ENCODE assay signal across 8 cellular contexts in genomic region chr11:68312117-68312779, GRCh38. TPM values are rescaled to one million over a fixed set of nuclear protein-coding genes. Genes with fewer than 3 reads are reported as not detected.
DNase-seq lines count a peak whose midpoint lies in the region; ATAC-seq and TF ChIP-seq lines count a peak whose summit lies in the region.

Gene LRP5, plus strand, starts transcription at chr11:68312591. Its CDS starts 124 bp downstream, at chr11:68312715.

- H3K27me3 ChIP-seq in HL-60 (ENCODE audit: insufficient read depth, poor library complexity, severe bottlenecking) (no peaks in the 10 kb centered on the region), left ventricle myocardium inferior (ENCODE audit: low read depth) (no peaks in the 10 kb centered on the region), psoas muscle (ENCODE audit: insufficient read depth in 3 of 3, low read length in 2 of 3) (no peaks in the 10 kb centered on the region)

- WGBS in psoas muscle, 3 donors: 5 to 10% (median 10%) methylated on average over 34 to 82 of the region's 85 CpGs

- peak; percentile 32 for DNase-seq in NCI-H1105 (lab: John Stamatoyannopoulos, UW)
- DNase-seq in NCI-H1105 treated with DMSO at 0.1 percent for 48 hours (lab: John Stamatoyannopoulos, UW): no peak
- DNase-seq in HL-60 (ENCODE audit: low read depth in 1 of 2, low spot score in 1 of 2): no peak
- no peak for DNase-seq in activated naive CD4-positive, alpha-beta T cell treated with anti-CD3 and anti-CD28 coated beads, Interleukin-2, amount 50 U/mL, for 72 hours (ENCODE audit: low spot score in 2 of 2)
- DNase-seq in left ventricle myocardium inferior: peak; percentile 36
- no peak for DNase-seq in psoas muscle

- peak; percentile 49 to 62 for ATAC-seq in activated naive CD4-positive, alpha-beta T cell treated with anti-CD3 and anti-CD28 coated beads, Interleukin-2, amount 50 U/mL, for 72 hours
- ATAC-seq in psoas muscle (peak in 2 of 4 donors; percentile 14 to 26), GM18867 (IDR thresholded peaks at IDR 0.05; ENCODE audit: unreplicated experiment) (no peak), GM21423 (IDR thresholded peaks at IDR 0.05; ENCODE audit: unreplicated experiment) (no peak)

- no peaks in the 10 kb centered on the region for H3K9me3 ChIP-seq in left ventricle myocardium inferior (replicated peaks)
- no peaks in the 10 kb centered on the region for H3K9me3 ChIP-seq in psoas muscle

- peaks cover 0 to 5% of the 10 kb centered on the region in 2 donors for H3K36me3 Mint-ChIP-seq in activated naive CD4-positive, alpha-beta T cell treated with anti-CD3 and anti-CD28 coated beads, Interleukin-2, amount 50 U/mL, for 72 hours

- H3K4me3 ChIP-seq in HL-60 (replicated peaks; ENCODE audit: insufficient read depth, low read length) (peak within 1 kb of the TSS; percentile 55), left ventricle myocardium inferior (peak within 1 kb of the TSS; percentile 84), psoas muscle (peak within 1 kb of the TSS; percentile 79)

- TF ChIP-seq CTCF in HL-60 (IDR thresholded peaks at IDR 0.05; ENCODE audit: insufficient read depth, low read length): no peak
- TF ChIP-seq CTCF in left ventricle myocardium inferior (IDR thresholded peaks at IDR 0.05; ENCODE audit: borderline replicate concordance): no peak
- TF ChIP-seq CTCF in psoas muscle (IDR thresholded peaks at IDR 0.05): no peak

- H3K4me1 ChIP-seq in left ventricle myocardium inferior: peaks cover 55% of the 10 kb centered on the region
- peaks cover 42% of the 10 kb centered on the region for H3K4me1 ChIP-seq in psoas muscle

- no peaks in the 10 kb centered on the region for H3K36me3 ChIP-seq in left ventricle myocardium inferior
- no peaks in the 10 kb centered on the region for H3K36me3 ChIP-seq in psoas muscle (ENCODE audit: insufficient read depth in 1 of 2, low read depth in 1 of 2)

- peak within 1 kb of the TSS; percentile 76 for H3K27ac ChIP-seq in HL-60 (replicated peaks)
- H3K27ac ChIP-seq in left ventricle myocardium inferior (replicated peaks): peak within 1 kb of the TSS; percentile 94
- H3K27ac ChIP-seq in psoas muscle: peak within 1 kb of the TSS; percentile 83

- intact Hi-C loops in left ventricle myocardium inferior (cut with micrococcal nuclease) (loop anchor here (5.0 kb wide), 1 partner anchor 70 kb away; no protein-coding TSS in a partner anchor), psoas muscle (cut with DNase I) (loop anchor here in 1 of 2 donors (5.0 kb wide), 1 partner anchor 60 kb away; no protein-coding TSS in a partner anchor)

- peak within 1 kb of the TSS; percentile 68 to 86 for H3K27ac Mint-ChIP-seq in activated naive CD4-positive, alpha-beta T cell treated with anti-CD3 and anti-CD28 coated beads, Interleukin-2, amount 50 U/mL, for 72 hours

- no peaks in the 10 kb centered on the region for H3K9me3 Mint-ChIP-seq in activated naive CD4-positive, alpha-beta T cell treated with anti-CD3 and anti-CD28 coated beads, Interleukin-2, amount 50 U/mL, for 72 hours

RNA-seq across cellular contexts. Expression of gene LRP5, which starts in this region (rescaled TPM):
- 10 to 100 TPM in 1 of 2 donors, 1 to 10 TPM in 1; 8.7 to 14.1 TPM for total RNA-seq in activated naive CD4-positive, alpha-beta T cell treated with anti-CD3 and anti-CD28 coated beads, Interleukin-2, amount 50 U/mL, for 72 hours
- total RNA-seq in left ventricle myocardium inferior (54.7 TPM), psoas muscle (10 to 100 TPM; 16.7 to 19.2 (median 17.9) TPM)
- polyA plus RNA-seq in psoas muscle: 1 to 10 TPM; 5.3 to 8.0 (median 6.5) TPM

Comparison
In these comparisons a context has a peak if more than half of its experiments do, and no peak if none do; other contexts are left out.
1. DNase-seq: peak in NCI-H1105 (single experiment) and left ventricle myocardium inferior (single experiment); none in NCI-H1105 treated with DMSO at 0.1 percent for 48 hours (single experiment), HL-60 (0 of 2), activated naive CD4-positive, alpha-beta T cell treated with anti-CD3 and anti-CD28 coated beads, Interleukin-2, amount 50 U/mL, for 72 hours (0 of 2) and psoas muscle (0 of 2).
2. ATAC-seq: peak in activated naive CD4-positive, alpha-beta T cell treated with anti-CD3 and anti-CD28 coated beads, Interleukin-2, amount 50 U/mL, for 72 hours (2 of 2); none in GM18867 (single experiment) and GM21423 (single experiment).
3. Peak in every context shown above with its lines, with median percentiles within 50 percentile points of each other: H3K27ac ChIP-seq and H3K4me3 ChIP-seq.